Comparison of ENCODE assay signal across 8 cellular contexts in the genomic region with DNA sequence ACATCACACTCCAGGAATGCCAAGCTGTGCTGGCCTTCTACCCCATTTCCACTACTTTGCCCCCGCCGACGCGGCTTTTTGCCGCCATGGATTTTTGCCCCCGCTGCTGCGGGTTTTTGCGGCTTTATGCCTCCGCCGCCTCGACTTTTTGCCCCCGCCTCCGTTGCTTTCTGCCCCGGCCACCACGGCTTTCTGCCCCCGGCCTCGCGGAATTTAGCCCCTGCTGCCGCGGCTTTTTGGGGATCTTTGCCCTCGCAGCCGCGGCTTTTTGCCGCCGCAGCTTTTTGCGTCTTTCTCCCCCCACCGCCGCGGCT.
DNase-seq lines count a peak whose midpoint lies in the region; ATAC-seq, FAIRE-seq and TF ChIP-seq lines count a peak whose summit lies in the region.
"Not testable (repeated sequence)": the region's sequence is repeated elsewhere in the genome, so short reads cannot be mapped to it uniquely, and the experiment has no call there.

No MANE protein-coding gene starts in this region.

- H3K4me1 ChIP-seq in HAP-1; SK-N-SH (ENCODE audit: control insufficient read depth in 1 of 2, insufficient read depth in 2 of 2, low read depth in 1 of 2, low read length in 1 of 2); iPS-18a (ENCODE audit: control insufficient read depth, low read depth, low read length); skeletal muscle satellite cell (ENCODE audit: control insufficient read depth, insufficient read depth, low read length): not testable (repeated sequence)
- H3K4me1 ChIP-seq in K562 (replicated peaks in 1 of 2; ENCODE audit: control insufficient read depth in 2 of 2, insufficient read depth in 2 of 2, low read length in 2 of 2) (peaks cover 0 to 14% of the 10 kb centered on the region in 2 experiments; a peak in 3 of 5 replicates), esophagus muscularis mucosa (peaks cover 13 to 20% (median 16%) of the 10 kb centered on the region in 4 donors), upper lobe of right lung (peaks cover 12% of the 10 kb centered on the region)

- FAIRE-seq in K562 (lab: Jason Lieb, UNC): not testable (repeated sequence)

- H3K4me1 Mint-ChIP-seq in naive thymus-derived CD8-positive, alpha-beta T cell: not testable (repeated sequence)

- H3K4me2 ChIP-seq in SK-N-SH (peak overlapping the region; percentile 87), skeletal muscle satellite cell (ENCODE audit: low read length) (peak overlapping the region; percentile 72)
- not testable (repeated sequence) for H3K4me2 ChIP-seq in K562 (ENCODE audit: insufficient read depth, low read length)

- H3K9me3 ChIP-seq in HAP-1; SK-N-SH; K562 (replicated peaks; ENCODE audit: control insufficient read depth, insufficient read depth, low read depth, low read length); esophagus muscularis mucosa; iPS-18a (ENCODE audit: control insufficient read depth, low read depth, low read length); skeletal muscle satellite cell (replicated peaks; ENCODE audit: low read length); upper lobe of right lung: not testable (repeated sequence)

- not testable (repeated sequence) for H3K9ac ChIP-seq in SK-N-SH; iPS-18a (ENCODE audit: low read length); skeletal muscle satellite cell (ENCODE audit: low read depth, low read length)
- peak overlapping the region in 1 of 2 experiments; percentile 75; a peak in 2 of 4 replicates for H3K9ac ChIP-seq in K562 (ENCODE audit: insufficient read depth in 1 of 2, low read depth in 2 of 2, low read length in 2 of 2)

- 4% methylated on average over 29 of the region's 29 CpGs for WGBS in SK-N-SH (ENCODE audit: low lambda C conversion rate)
- WGBS in K562 (ENCODE audit: insufficient coverage, low coverage, missing lambda C conversion rate): 25% methylated on average over 25 of the region's 29 CpGs
- WGBS in esophagus muscularis mucosa: 10% methylated on average over 29 of the region's 29 CpGs

- not testable (repeated sequence) for DNase-seq in HAP-1 (ENCODE audit: low spot score in 2 of 2); SK-N-SH; K562 (ENCODE audit: extremely low read depth in 1 of 4, low spot score in 3 of 4); esophagus muscularis mucosa (ENCODE audit: extremely low spot score)
- peak in 1 of 10 donors; percentile 16 for DNase-seq in naive thymus-derived CD8-positive, alpha-beta T cell
- peak; percentile 62 for DNase-seq in upper lobe of right lung

- ATAC-seq in K562: peak; percentile 25
- not testable (repeated sequence) for ATAC-seq in naive thymus-derived CD8-positive, alpha-beta T cell; upper lobe of right lung

- H3K79me2 ChIP-seq in SK-N-SH (ENCODE audit: insufficient read depth); K562 (ENCODE audit: control insufficient read depth, insufficient read depth, low read length): not testable (repeated sequence)

- H3K36me3 ChIP-seq in HAP-1 (replicated peaks); SK-N-SH (replicated peaks in 1 of 2; ENCODE audit: control insufficient read depth in 1 of 2, insufficient read depth in 2 of 2, low read length in 1 of 2); K562 (ENCODE audit: control insufficient read depth, insufficient read depth, low read length); esophagus muscularis mucosa; iPS-18a (ENCODE audit: control insufficient read depth, low read depth, low read length); skeletal muscle satellite cell (ENCODE audit: insufficient read depth, low read length); upper lobe of right lung: not testable (repeated sequence)

- not testable (repeated sequence) for TF ChIP-seq EP300 in SK-N-SH (IDR thresholded peaks at IDR 0.05; ENCODE audit: borderline replicate concordance in 1 of 2, low read depth in 1 of 2, low read length in 1 of 2); K562 (IDR thresholded peaks at IDR 0.05; ENCODE audit: low read length); esophagus muscularis mucosa (IDR thresholded peaks at IDR 0.05)

- H3K9me2 ChIP-seq in SK-N-SH: not testable (repeated sequence)

- not testable (repeated sequence) for TF ChIP-seq POLR2A in K562 (conservative IDR thresholded peaks at IDR 0.05); esophagus muscularis mucosa (IDR thresholded peaks at IDR 0.05; ENCODE audit: low read depth)

- H3K27ac Mint-ChIP-seq in naive thymus-derived CD8-positive, alpha-beta T cell: not testable (repeated sequence)

- not testable (repeated sequence) for TF ChIP-seq RAD21 in SK-N-SH (IDR thresholded peaks at IDR 0.05; ENCODE audit: low read length); K562 (CRISPR knock-in tag; conservative IDR thresholded peaks at IDR 0.05 in 1 of 2, IDR thresholded peaks at IDR 0.05 in 1 of 2)

- peaks cover 12 to 30% (median 23%) of the 10 kb centered on the region in 5 donors for H3K27me3 Mint-ChIP-seq in naive thymus-derived CD8-positive, alpha-beta T cell

- intact Hi-C loops in K562 (cut with micrococcal nuclease); esophagus muscularis mucosa (cut with DNase I); upper lobe of right lung (cut with DNase I): not testable (repeated sequence)

- H3K27me3 ChIP-seq in HAP-1 (ENCODE audit: low read depth) (peaks cover 18% of the 10 kb centered on the region), SK-N-SH (ENCODE audit: insufficient read depth) (peaks cover 23% of the 10 kb centered on the region), esophagus muscularis mucosa (peaks cover 8 to 48% (median 20%) of the 10 kb centered on the region in 4 donors), iPS-18a (ENCODE audit: control insufficient read depth, insufficient read depth, low read length) (peaks cover 37% of the 10 kb centered on the region), skeletal muscle satellite cell (ENCODE audit: control insufficient read depth, insufficient read depth, low read length) (peaks cover 12% of the 10 kb centered on the region), upper lobe of right lung (peaks cover 40% of the 10 kb centered on the region)
- not testable (repeated sequence) for H3K27me3 ChIP-seq in K562 (ENCODE audit: control insufficient read depth in 2 of 2, insufficient read depth in 2 of 2, low read length in 2 of 2)

- BruUV-seq in K562 (replicated peaks; lab: Mats Ljungman, UMichigan): not testable (repeated sequence)

- not testable (repeated sequence) for H3K9me1 ChIP-seq in K562 (ENCODE audit: control insufficient read depth, insufficient read depth, low read length)

- not testable (repeated sequence) for H3K36me3 Mint-ChIP-seq in naive thymus-derived CD8-positive, alpha-beta T cell

- H2AFZ ChIP-seq in SK-N-SH (ENCODE audit: low read depth): peak overlapping the region; percentile 87
- H2AFZ ChIP-seq in K562 (ENCODE audit: low read depth, low read length): 0 out of 2 replicates have a peak overlapping the region, but pooled peaks have one; percentile 20

- H3K27ac ChIP-seq in SK-N-SH (ENCODE audit: low read depth in 2 of 2, low read length in 1 of 2); K562 (ENCODE audit: extremely low read depth, low read depth, low read length); esophagus muscularis mucosa (replicated peaks in 1 of 4); iPS-18a (ENCODE audit: low read length); upper lobe of right lung: not testable (repeated sequence)

- peak overlapping the region; percentile 25 for H3K4me3 ChIP-seq in HAP-1
- peak overlapping the region; percentile 21 to 58; a peak in 3 of 4 replicates for H3K4me3 ChIP-seq in SK-N-SH (ENCODE audit: low read depth in 2 of 2, low read length in 1 of 2)
- H3K4me3 ChIP-seq in K562: peak overlapping the region; percentile 49
- peak overlapping the region; percentile 42 to 49 (median 48) for H3K4me3 ChIP-seq in esophagus muscularis mucosa
- H3K4me3 ChIP-seq in iPS-18a (ENCODE audit: low read length): peak overlapping the region; percentile 37
- H3K4me3 ChIP-seq in skeletal muscle satellite cell (ENCODE audit: low read length): peak overlapping the region; percentile 45
- H3K4me3 ChIP-seq in upper lobe of right lung: peak overlapping the region; percentile 21

- not testable (repeated sequence) for H3F3A ChIP-seq in SK-N-SH (replicated peaks; ENCODE audit: insufficient read depth)

- in situ Hi-C loops in HAP-1 (cut with MboI; ENCODE audit: low sequenced_read_pairs): not testable (repeated sequence)
- in situ Hi-C loops in K562 (cut with MboI): loop anchor here (25.0 kb wide), 1 partner anchor 1780 kb away; no protein-coding TSS in a partner anchor

- not testable (repeated sequence) for TF ChIP-seq CTCF in SK-N-SH (IDR thresholded peaks at IDR 0.05); K562 (IDR thresholded peaks at IDR 0.05 in 2 of 3, conservative IDR thresholded peaks at IDR 0.05 in 1 of 3; ENCODE audit: insufficient read depth in 2 of 3, low read depth in 1 of 3, low read length in 3 of 3); esophagus muscularis mucosa (IDR thresholded peaks at IDR 0.05); upper lobe of right lung (IDR thresholded peaks at IDR 0.05)

- H3K4me3 Mint-ChIP-seq in naive thymus-derived CD8-positive, alpha-beta T cell: peak overlapping the region in 6 of 10 donors; percentile 30 to 46 (median 36)

- not testable (repeated sequence) for H4K20me1 ChIP-seq in SK-N-SH (ENCODE audit: insufficient read depth); K562 (replicated peaks; ENCODE audit: control insufficient read depth, insufficient read depth, low read length)

- POLR2A ChIA-PET in SK-N-SH (lab: Yijun Ruan, JAX); K562 (lab: Yijun Ruan, JAX); naive thymus-derived CD8-positive, alpha-beta T cell (lab: Charles Lee): not testable (repeated sequence)

- H3K9me3 Mint-ChIP-seq in naive thymus-derived CD8-positive, alpha-beta T cell: peaks cover 0 to 24% (median 8%) of the 10 kb centered on the region in 9 donors

- CTCF ChIA-PET in SK-N-SH (lab: Yijun Ruan, JAX); K562 (lab: Yijun Ruan, JAX; ENCODE audit: low intra/inter-chr PET ratio): not testable (repeated sequence)
